10 cellular contexts compared by ENCODE assay signal in genomic region chr2:144430722-144431163, GRCh38.
DNase-seq lines count a peak whose midpoint lies in the region; ATAC-seq and TF ChIP-seq lines count a peak whose summit lies in the region.
"Had no signal": no experiment of that assay in that cellular context is flagged by ENCODE, and none has a peak within 500 bp of the region (broad histone marks: within the 10 kb centered on the region; RNA-seq: fewer than 3 reads in every experiment).

No MANE protein-coding gene starts in this region.

- in situ Hi-C loops in brain microvascular endothelial cell (cut with HindIII; ENCODE audit: low pct_ligation_motif_present, low sequenced_read_pairs): no loop called here

- no peak for TF ChIP-seq RAD21 in neural cell (conservative IDR thresholded peaks at IDR 0.05)

- peak; percentile 21 for DNase-seq in activated CD8-positive, alpha-beta T cell treated with anti-CD3 and anti-CD28 coated beads for 36 hours
- DNase-seq in activated CD8-positive, alpha-beta T cell treated with anti-CD3 and anti-CD28 coated beads, Interleukin-2, amount 10 ng/mL, durations not matched to agents 7 days and 5 days: no peak
- DNase-seq in brain microvascular endothelial cell (peak; percentile 64), ureter (ENCODE audit: low spot score) (no peak), DMS153 (lab: John Stamatoyannopoulos, UW) (no peak), body of pancreas (no peak)

- no peak overlapping the region for H3K9ac ChIP-seq in neural cell (ENCODE audit: low read length)

- TF ChIP-seq EP300 in neural cell (conservative IDR thresholded peaks at IDR 0.05; ENCODE audit: poor library complexity, severe bottlenecking): no peak

- H3K27me3 Mint-ChIP-seq in activated CD8-positive, alpha-beta T cell treated with anti-CD3 and anti-CD28 coated beads for 36 hours: no peaks in the 10 kb centered on the region
- H3K27me3 Mint-ChIP-seq in activated CD8-positive, alpha-beta T cell treated with anti-CD3 and anti-CD28 coated beads, Interleukin-2, amount 10 ng/mL, durations not matched to agents 7 days and 5 days (ENCODE audit: low read depth): no peaks in the 10 kb centered on the region

- peaks cover 17% of the 10 kb centered on the region for H3K79me2 ChIP-seq in neural cell (replicated peaks; ENCODE audit: insufficient read depth, low read length)

- POLR2A ChIA-PET in activated CD8-positive, alpha-beta T cell treated with anti-CD3 and anti-CD28 coated beads for 36 hours (lab: Charles Lee): no interaction called here
- POLR2A ChIA-PET in activated CD8-positive, alpha-beta T cell treated with anti-CD3 and anti-CD28 coated beads, Interleukin-2, amount 10 ng/mL, durations not matched to agents 7 days and 5 days (lab: Charles Lee): interaction anchor here (0.6 kb wide), 1 partner anchor 9 kb away, joined by 4 read pairs; no protein-coding TSS in a partner anchor

- no peak overlapping the region for H3K27ac Mint-ChIP-seq in activated CD8-positive, alpha-beta T cell treated with anti-CD3 and anti-CD28 coated beads for 36 hours
- no peak overlapping the region for H3K27ac Mint-ChIP-seq in activated CD8-positive, alpha-beta T cell treated with anti-CD3 and anti-CD28 coated beads, Interleukin-2, amount 10 ng/mL, durations not matched to agents 7 days and 5 days

- CTCF ChIA-PET in activated CD8-positive, alpha-beta T cell treated with anti-CD3 and anti-CD28 coated beads for 36 hours (lab: Charles Lee): interaction anchor here (0.7 to 1.4 kb wide), 3 partner anchors 16 to 271 kb away, joined by 3 to 4 read pairs (median 4); no protein-coding TSS in a partner anchor
- CTCF ChIA-PET in activated CD8-positive, alpha-beta T cell treated with anti-CD3 and anti-CD28 coated beads, Interleukin-2, amount 10 ng/mL, durations not matched to agents 7 days and 5 days (lab: Charles Lee): no interaction called here

- no peak overlapping the region for H3K4me3 Mint-ChIP-seq in activated CD8-positive, alpha-beta T cell treated with anti-CD3 and anti-CD28 coated beads for 36 hours
- no peak overlapping the region for H3K4me3 Mint-ChIP-seq in activated CD8-positive, alpha-beta T cell treated with anti-CD3 and anti-CD28 coated beads, Interleukin-2, amount 10 ng/mL, durations not matched to agents 7 days and 5 days
- H3K4me3 Mint-ChIP-seq: neural crest cell had no signal

- no peak overlapping the region for H2AFZ ChIP-seq in neural cell (ENCODE audit: low read depth, low read length)

- peak overlapping the region; percentile 0 for H3K27ac ChIP-seq in brain microvascular endothelial cell
- peak overlapping the region; percentile 0 for H3K27ac ChIP-seq in neural cell (ENCODE audit: low read length)
- H3K27ac ChIP-seq in body of pancreas: no peak overlapping the region

- WGBS in body of pancreas, 2 donors: 73 to 80% methylated on average over 8 of the region's 8 CpGs

- H3K36me3 Mint-ChIP-seq in activated CD8-positive, alpha-beta T cell treated with anti-CD3 and anti-CD28 coated beads for 36 hours (ENCODE audit: low read depth): peaks cover 11% of the 10 kb centered on the region
- H3K36me3 Mint-ChIP-seq in activated CD8-positive, alpha-beta T cell treated with anti-CD3 and anti-CD28 coated beads, Interleukin-2, amount 10 ng/mL, durations not matched to agents 7 days and 5 days (ENCODE audit: low read depth): peaks cover 2% of the 10 kb centered on the region

- peaks cover 7% of the 10 kb centered on the region for H3K4me1 ChIP-seq in body of pancreas

- intact Hi-C loops in activated CD8-positive, alpha-beta T cell treated with anti-CD3 and anti-CD28 coated beads for 36 hours (cut with micrococcal nuclease): no loop called here
- intact Hi-C loops in body of pancreas (cut with DNase I): no loop called here

- no peak for TF ChIP-seq CTCF in activated CD8-positive, alpha-beta T cell treated with anti-CD3 and anti-CD28 coated beads for 36 hours (IDR thresholded peaks at IDR 0.05)
- no peak for TF ChIP-seq CTCF in brain microvascular endothelial cell (IDR thresholded peaks at IDR 0.05; ENCODE audit: low read depth, low read length, missing control alignments)
- TF ChIP-seq CTCF in neural cell (IDR thresholded peaks at IDR 0.05; ENCODE audit: poor library complexity, severe bottlenecking): no peak
- no peak for TF ChIP-seq CTCF in body of pancreas (IDR thresholded peaks at IDR 0.05)

- peak; percentile 68 for ATAC-seq in activated CD8-positive, alpha-beta T cell treated with anti-CD3 and anti-CD28 coated beads for 36 hours
- ATAC-seq in activated CD8-positive, alpha-beta T cell treated with anti-CD3 and anti-CD28 coated beads, Interleukin-2, amount 10 ng/mL, durations not matched to agents 7 days and 5 days: no peak
- ATAC-seq in HG03139 (IDR thresholded peaks at IDR 0.05; ENCODE audit: unreplicated experiment) (peak; percentile 72), body of pancreas (no peak)

- no peaks in the 10 kb centered on the region for H4K20me1 ChIP-seq in neural cell (ENCODE audit: insufficient read depth)

- H3K36me3 ChIP-seq in brain microvascular endothelial cell (replicated peaks): peaks cover 8% of the 10 kb centered on the region
- no peaks in the 10 kb centered on the region for H3K36me3 ChIP-seq in neural cell (ENCODE audit: insufficient read depth, low read length)
- no peaks in the 10 kb centered on the region for H3K36me3 ChIP-seq in body of pancreas (replicated peaks in 1 of 2; ENCODE audit: insufficient read depth in 1 of 2, low read depth in 2 of 2)

- H3K9me3 Mint-ChIP-seq in activated CD8-positive, alpha-beta T cell treated with anti-CD3 and anti-CD28 coated beads for 36 hours: no peaks in the 10 kb centered on the region
- no peaks in the 10 kb centered on the region for H3K9me3 Mint-ChIP-seq in activated CD8-positive, alpha-beta T cell treated with anti-CD3 and anti-CD28 coated beads, Interleukin-2, amount 10 ng/mL, durations not matched to agents 7 days and 5 days (ENCODE audit: insufficient read depth)

- H3K4me2 ChIP-seq in neural cell (ENCODE audit: low read length): no peak overlapping the region

- H3K4me3 ChIP-seq in brain microvascular endothelial cell (ENCODE audit: low read depth, low read length) (no peak overlapping the region), neural cell (ENCODE audit: low read length) (peak overlapping the region; percentile 46), body of pancreas (no peak overlapping the region)
- H3K4me3 ChIP-seq: BLaER1 treated with 17β-estradiol and CSF1 and Interleukin-3, amounts not matched to agents 10 nM and 100 nM had no signal

- peaks cover 8% of the 10 kb centered on the region for H3K4me1 Mint-ChIP-seq in activated CD8-positive, alpha-beta T cell treated with anti-CD3 and anti-CD28 coated beads for 36 hours (ENCODE audit: low read depth)
- no peaks in the 10 kb centered on the region for H3K4me1 Mint-ChIP-seq in activated CD8-positive, alpha-beta T cell treated with anti-CD3 and anti-CD28 coated beads, Interleukin-2, amount 10 ng/mL, durations not matched to agents 7 days and 5 days (ENCODE audit: low read depth)

- H3F3A ChIP-seq in neural cell (ENCODE audit: insufficient read depth, low read length, poor library complexity, severe bottlenecking): no peaks in the 10 kb centered on the region

- no peaks in the 10 kb centered on the region for H3K9me2 ChIP-seq in neural cell (ENCODE audit: insufficient read depth, low read length)

- H3K9me3 ChIP-seq in neural cell (ENCODE audit: low read length) (no peaks in the 10 kb centered on the region), body of pancreas (no peaks in the 10 kb centered on the region)
- H3K9me3 ChIP-seq: BLaER1 treated with 17β-estradiol and CSF1 and Interleukin-3, amounts not matched to agents 10 nM and 100 nM had no signal

- H3K27me3 ChIP-seq in brain microvascular endothelial cell (replicated peaks): no peaks in the 10 kb centered on the region
- no peaks in the 10 kb centered on the region for H3K27me3 ChIP-seq in neural cell (ENCODE audit: insufficient read depth, low read depth, low read length)
- no peaks in the 10 kb centered on the region for H3K27me3 ChIP-seq in body of pancreas
- H3K27me3 ChIP-seq: BLaER1 treated with 17β-estradiol and CSF1 and Interleukin-3, amounts not matched to agents 10 nM and 100 nM had no signal

- TF ChIP-seq POLR2A in body of pancreas (IDR thresholded peaks at IDR 0.05): no peak

TF ChIP-seq in neural cell, 6 proteins besides CTCF, POLR2A, EP300 and RAD21:
- TF ChIP-seq EZH2 (IDR thresholded peaks at IDR 0.05; ENCODE audit: borderline replicate concordance, insufficient read depth, low read length, poor library complexity, severe bottlenecking) (no peak), MXI1 (conservative IDR thresholded peaks at IDR 0.05; ENCODE audit: poor library complexity, severe bottlenecking) (no peak), TAF1 (IDR thresholded peaks at IDR 0.05; ENCODE audit: low read depth) (no peak), SMC3 (conservative IDR thresholded peaks at IDR 0.05; ENCODE audit: poor library complexity) (no peak), REST (IDR thresholded peaks at IDR 0.05; ENCODE audit: borderline replicate concordance) (no peak), POLR2AphosphoS5 (IDR thresholded peaks at IDR 0.05) (peak; percentile 78)

Comparison
In these comparisons a context has a peak if more than half of its experiments do, and no peak if none do; other contexts are left out.
1. ATAC-seq: peak in activated CD8-positive, alpha-beta T cell treated with anti-CD3 and anti-CD28 coated beads for 36 hours (single experiment) and HG03139 (single experiment); none in activated CD8-positive, alpha-beta T cell treated with anti-CD3 and anti-CD28 coated beads, Interleukin-2, amount 10 ng/mL, durations not matched to agents 7 days and 5 days (single experiment) and body of pancreas (single experiment).
2. DNase-seq: peak in activated CD8-positive, alpha-beta T cell treated with anti-CD3 and anti-CD28 coated beads for 36 hours (single experiment) and brain microvascular endothelial cell (single experiment); none in activated CD8-positive, alpha-beta T cell treated with anti-CD3 and anti-CD28 coated beads, Interleukin-2, amount 10 ng/mL, durations not matched to agents 7 days and 5 days (single experiment), ureter (single experiment), DMS153 (single experiment) and body of pancreas (0 of 4).
3. H3K27ac ChIP-seq: peak in brain microvascular endothelial cell (single experiment) and neural cell (single experiment); none in body of pancreas (0 of 4).